ENCODE assay signal across 25 cellular contexts in genomic region chr12:71666259-71666658, GRCh38. TPM values are rescaled to one million over a fixed set of nuclear protein-coding genes. Genes with fewer than 3 reads are reported as not detected.
DNase-seq lines count a peak whose midpoint lies in the region; ATAC-seq, FAIRE-seq and TF ChIP-seq lines count a peak whose summit lies in the region.
"Had no signal": no experiment of that assay in that cellular context is flagged by ENCODE, and none has a peak within 500 bp of the region (broad histone marks: within the 10 kb centered on the region; RNA-seq: fewer than 3 reads in every experiment).

No MANE protein-coding gene starts in this region.

- H3K4me1 ChIP-seq in OCI-LY1 (ENCODE audit: insufficient read depth, low read length, severe bottlenecking): peaks cover 26% of the 10 kb centered on the region
- H3K4me1 ChIP-seq in K562 (replicated peaks in 1 of 2; ENCODE audit: control insufficient read depth in 2 of 2, insufficient read depth in 2 of 2, low read length in 2 of 2): peaks cover 8 to 15% of the 10 kb centered on the region in 2 experiments; a peak in 3 of 5 replicates
- peaks cover 6 to 33% (median 23%) of the 10 kb centered on the region in 4 donors for H3K4me1 ChIP-seq in stomach
- H3K4me1 ChIP-seq: foreskin keratinocyte had no signal

- ATAC-seq in stimulated activated naive CD8-positive, alpha-beta T cell treated with anti-CD3 and anti-CD28 coated beads, Interleukin-15, Interleukin-2, amounts not matched to agents 100 U/mL and 50 U/mL, for 24 hours: no peak
- no peak for ATAC-seq in K562
- no peak for ATAC-seq in stimulated activated naive CD8-positive, alpha-beta T cell treated with anti-CD3 and anti-CD28 coated beads, Interleukin-15, amount 100 ng/mL, for 72 hours
- ATAC-seq in GM19455 (IDR thresholded peaks at IDR 0.05; ENCODE audit: unreplicated experiment): no peak
- ATAC-seq: foreskin keratinocyte, Panc1 had no signal

- H2AFZ ChIP-seq in OCI-LY1 (ENCODE audit: low read length): no peak overlapping the region
- no peak overlapping the region for H2AFZ ChIP-seq in K562 (ENCODE audit: low read depth, low read length)

- H3K4me2 ChIP-seq in OCI-LY1 (ENCODE audit: low read length) (peak overlapping the region; percentile 95), K562 (ENCODE audit: insufficient read depth, low read length) (peak overlapping the region; percentile 94; the same call in 1 of the 2 replicates)

- FAIRE-seq in K562 (lab: Jason Lieb, UNC): no peak
- FAIRE-seq: GM18507 had no signal

- no peak overlapping the region for H3K4me3 ChIP-seq in OCI-LY1 (ENCODE audit: low read depth, low read length, poor library complexity, severe bottlenecking)
- peak overlapping the region; percentile 85; the same call in 1 of the 2 replicates for H3K4me3 ChIP-seq in K562
- no peak overlapping the region for H3K4me3 ChIP-seq in stomach
- H3K4me3 ChIP-seq: breast epithelium had no signal

- H3K9ac ChIP-seq in OCI-LY1 (ENCODE audit: low read length): no peak overlapping the region
- H3K9ac ChIP-seq in K562 (ENCODE audit: insufficient read depth in 1 of 2, low read depth in 2 of 2, low read length in 2 of 2): peak overlapping the region; percentile 43 to 96; a peak in 2 of 4 replicates

- H3K9me2 ChIP-seq in OCI-LY1 (ENCODE audit: low read depth, low read length): no peaks in the 10 kb centered on the region

- intact Hi-C loops in K562 (cut with micrococcal nuclease) (no loop called here), stomach (cut with DNase I; ENCODE audit: low total_unique reads) (no loop called here)

- H3K4me1 Mint-ChIP-seq in stimulated activated naive CD8-positive, alpha-beta T cell treated with anti-CD3 and anti-CD28 coated beads, Interleukin-15, Interleukin-2, amounts not matched to agents 100 ng/mL and 50 ng/mL, for 24 hours (ENCODE audit: low read depth): peaks cover 29% of the 10 kb centered on the region
- H3K4me1 Mint-ChIP-seq in stimulated activated naive CD8-positive, alpha-beta T cell treated with anti-CD3 and anti-CD28 coated beads, Interleukin-15, amount 100 ng/mL, for 72 hours: peaks cover 39% of the 10 kb centered on the region
- peaks cover 29% of the 10 kb centered on the region for H3K4me1 Mint-ChIP-seq in nephron progenitor cell

- no peaks in the 10 kb centered on the region for H3K27me3 ChIP-seq in OCI-LY1 (ENCODE audit: insufficient read depth, low read length)
- H3K27me3 ChIP-seq in K562 (ENCODE audit: control insufficient read depth in 2 of 2, insufficient read depth in 2 of 2, low read length in 2 of 2): no peaks in the 10 kb centered on the region
- no peaks in the 10 kb centered on the region for H3K27me3 ChIP-seq in stomach
- H3K27me3 ChIP-seq: breast epithelium, foreskin keratinocyte, upper lobe of left lung had no signal

- H3K27ac Mint-ChIP-seq in stimulated activated naive CD8-positive, alpha-beta T cell treated with anti-CD3 and anti-CD28 coated beads, Interleukin-15, Interleukin-2, amounts not matched to agents 100 ng/mL and 50 ng/mL, for 24 hours: peak overlapping the region; percentile 99
- peak overlapping the region in 1 of 2 donors; percentile 100 for H3K27ac Mint-ChIP-seq in stimulated activated naive CD8-positive, alpha-beta T cell treated with anti-CD3 and anti-CD28 coated beads, Interleukin-15, amount 100 ng/mL, for 72 hours
- no peak overlapping the region for H3K27ac Mint-ChIP-seq in nephron progenitor cell
- H3K27ac Mint-ChIP-seq: memory B cell had no signal

- no peaks in the 10 kb centered on the region for H3K9me3 ChIP-seq in OCI-LY1 (ENCODE audit: low read length)
- no peaks in the 10 kb centered on the region for H3K9me3 ChIP-seq in K562 (replicated peaks; ENCODE audit: control insufficient read depth, insufficient read depth, low read depth, low read length)
- no peaks in the 10 kb centered on the region for H3K9me3 ChIP-seq in stomach
- H3K9me3 ChIP-seq: breast epithelium, upper lobe of left lung had no signal

- TF ChIP-seq CTCF in OCI-LY1 (IDR thresholded peaks at IDR 0.05; ENCODE audit: low read length) (no peak), K562 (IDR thresholded peaks at IDR 0.05 in 2 of 3, conservative IDR thresholded peaks at IDR 0.05 in 1 of 3; ENCODE audit: insufficient read depth in 2 of 3, low read depth in 1 of 3, low read length in 3 of 3) (no peak), nephron progenitor cell (IDR thresholded peaks at IDR 0.05) (no peak), stomach (IDR thresholded peaks at IDR 0.05) (no peak)

- in situ Hi-C loops in K562 (cut with MboI): no loop called here

- H3K36me3 ChIP-seq in OCI-LY1 (ENCODE audit: insufficient read depth, low read length): no peaks in the 10 kb centered on the region; the same call in 1 of the 2 replicates
- H3K36me3 ChIP-seq in K562 (ENCODE audit: control insufficient read depth, insufficient read depth, low read length): peaks cover 3% of the 10 kb centered on the region; the same call in 1 of the 3 replicates
- H3K36me3 ChIP-seq in stomach: no peaks in the 10 kb centered on the region
- H3K36me3 ChIP-seq: breast epithelium, upper lobe of left lung had no signal

- peaks cover 24% of the 10 kb centered on the region for H3K36me3 Mint-ChIP-seq in stimulated activated naive CD8-positive, alpha-beta T cell treated with anti-CD3 and anti-CD28 coated beads, Interleukin-15, Interleukin-2, amounts not matched to agents 100 ng/mL and 50 ng/mL, for 24 hours (ENCODE audit: low read depth)
- peaks cover 27% of the 10 kb centered on the region for H3K36me3 Mint-ChIP-seq in nephron progenitor cell (ENCODE audit: low read depth)

- POLR2A ChIA-PET in K562 (lab: Yijun Ruan, JAX): interaction anchor here (0.9 to 3.8 kb wide), 4 partner anchors 9 to 81 kb away, joined by 3 to 16 read pairs (median 10); no protein-coding TSS in a partner anchor

- WGBS in K562 (ENCODE audit: insufficient coverage, low coverage, missing lambda C conversion rate): 89% methylated on average over 4 of the region's 5 CpGs
- WGBS in stomach, 5 donors: 92 to 99% (median 96%) methylated on average over 5 of the region's 5 CpGs

- DNase-seq in stimulated activated naive CD8-positive, alpha-beta T cell treated with anti-CD3 and anti-CD28 coated beads, Interleukin-15, Interleukin-2, amounts not matched to agents 100 U/mL and 50 U/mL, for 24 hours: no peak
- DNase-seq in K562 (ENCODE audit: extremely low read depth in 1 of 4, low spot score in 3 of 4) (no peak), nephron progenitor cell (no peak), stomach (no peak)
- DNase-seq in stimulated activated naive CD8-positive, alpha-beta T cell treated with anti-CD3 and anti-CD28 coated beads, Interleukin-15, amount 100 ng/mL, for 72 hours: no peak
- DNase-seq: activated CD4-positive, alpha-beta T cell treated with anti-CD3 and anti-CD28 coated beads for 1 hour; activated CD8-positive, alpha-beta memory T cell treated with anti-CD3 and anti-CD28 coated beads, Interleukin-2, amount 50 U/mL, for 4 hours; dermis blood vessel endothelial cell; EL; foreskin keratinocyte; GOT3; kidney glomerular epithelial cell; NCI-H2171 treated with DMSO at 0.1 percent for 48 hours; NCI-H774; stimulated activated CD4-positive, alpha-beta T cell treated with anti-CD3 and anti-CD28 coated beads, Interleukin-1b, Interleukin-23, amount 100 ng/mL, for 48 hours; T1000; upper lobe of left lung had no signal

- H4K20me1 ChIP-seq in OCI-LY1 (ENCODE audit: insufficient read depth, low read length) (0 out of 2 replicates have a peak, but pooled peaks cover 2% of the 10 kb centered on the region), K562 (replicated peaks; ENCODE audit: control insufficient read depth, insufficient read depth, low read length) (peaks cover 17% of the 10 kb centered on the region)

- TF ChIP-seq RAD21 in K562 (CRISPR knock-in tag; conservative IDR thresholded peaks at IDR 0.05 in 1 of 2, IDR thresholded peaks at IDR 0.05 in 1 of 2): no peak

- TF ChIP-seq POLR2A in K562 (conservative IDR thresholded peaks at IDR 0.05): no peak
- no peak for TF ChIP-seq POLR2A in stomach (IDR thresholded peaks at IDR 0.05)

- no peak overlapping the region for H3K27ac ChIP-seq in OCI-LY1 (ENCODE audit: low read depth, low read length, poor library complexity, severe bottlenecking)
- no peak overlapping the region for H3K27ac ChIP-seq in K562 (ENCODE audit: extremely low read depth, low read depth, low read length)
- H3K27ac ChIP-seq in stomach: peak overlapping the region in 1 of 5 donors; percentile 98
- H3K27ac ChIP-seq: breast epithelium, epithelial cell of prostate, foreskin keratinocyte had no signal

- no peaks in the 10 kb centered on the region for H3K9me3 Mint-ChIP-seq in stimulated activated naive CD8-positive, alpha-beta T cell treated with anti-CD3 and anti-CD28 coated beads, Interleukin-15, Interleukin-2, amounts not matched to agents 100 ng/mL and 50 ng/mL, for 24 hours
- peaks cover 7 to 9% of the 10 kb centered on the region in 2 donors for H3K9me3 Mint-ChIP-seq in stimulated activated naive CD8-positive, alpha-beta T cell treated with anti-CD3 and anti-CD28 coated beads, Interleukin-15, amount 100 ng/mL, for 72 hours
- peaks cover 3% of the 10 kb centered on the region for H3K9me3 Mint-ChIP-seq in nephron progenitor cell
- H3K9me3 Mint-ChIP-seq: memory B cell had no signal

- peaks cover 37% of the 10 kb centered on the region for H3K79me2 ChIP-seq in OCI-LY1 (ENCODE audit: insufficient read depth, low read length)
- H3K79me2 ChIP-seq in K562 (ENCODE audit: control insufficient read depth, insufficient read depth, low read length): peaks cover 56% of the 10 kb centered on the region

- H3K27me3 Mint-ChIP-seq in stimulated activated naive CD8-positive, alpha-beta T cell treated with anti-CD3 and anti-CD28 coated beads, Interleukin-15, Interleukin-2, amounts not matched to agents 100 ng/mL and 50 ng/mL, for 24 hours: no peaks in the 10 kb centered on the region
- H3K27me3 Mint-ChIP-seq in stimulated activated naive CD8-positive, alpha-beta T cell treated with anti-CD3 and anti-CD28 coated beads, Interleukin-15, amount 100 ng/mL, for 72 hours: no peaks in the 10 kb centered on the region
- no peaks in the 10 kb centered on the region for H3K27me3 Mint-ChIP-seq in nephron progenitor cell (ENCODE audit: low read depth, poor library complexity)
- H3K27me3 Mint-ChIP-seq: memory B cell had no signal

- CTCF ChIA-PET in K562 (lab: Yijun Ruan, JAX; ENCODE audit: low intra/inter-chr PET ratio): no interaction called here

- no peak for TF ChIP-seq EP300 in K562 (IDR thresholded peaks at IDR 0.05; ENCODE audit: low read length)
- no peak for TF ChIP-seq EP300 in stomach (IDR thresholded peaks at IDR 0.05)

- no TSS peak for BruUV-seq in K562 (replicated peaks; lab: Mats Ljungman, UMichigan)

- peak overlapping the region; percentile 97 for H3K4me3 Mint-ChIP-seq in stimulated activated naive CD8-positive, alpha-beta T cell treated with anti-CD3 and anti-CD28 coated beads, Interleukin-15, Interleukin-2, amounts not matched to agents 100 ng/mL and 50 ng/mL, for 24 hours
- H3K4me3 Mint-ChIP-seq in stimulated activated naive CD8-positive, alpha-beta T cell treated with anti-CD3 and anti-CD28 coated beads, Interleukin-15, amount 100 ng/mL, for 72 hours: peak overlapping the region; percentile 99
- no peak overlapping the region for H3K4me3 Mint-ChIP-seq in nephron progenitor cell

- H3K9me1 ChIP-seq in K562 (ENCODE audit: control insufficient read depth, insufficient read depth, low read length): no peaks in the 10 kb centered on the region

- no peaks in the 10 kb centered on the region for H3F3A ChIP-seq in OCI-LY1 (ENCODE audit: insufficient read depth, low read length)

RNA-seq across cellular contexts. Expression of gene THAP2, which starts 2.2 kb away (rescaled TPM):
- 8.2 and 11.8 TPM in 2 replicates for total RNA-seq in K562 (2011; cell fraction: chromatin; rRNA removed; ENCODE audit: low replicate concordance)
- 5.0 TPM in 2 replicates for total RNA-seq in K562 (2011; cell fraction: nucleolus; rRNA removed)
- 9.3 and 13.7 TPM in 2 replicates for total RNA-seq in K562 (2011; cell fraction: nucleoplasm; rRNA removed)
- 1.8 and 3.2 TPM in 2 replicates for total RNA-seq in K562 (2014; rRNA removed)
- total RNA-seq in K562 (2014; rRNA removed; fragmentation: Illumina TruSeq; extraction: Trizol): 6.4 and 8.1 TPM in 2 replicates
- 6.2 and 7.3 TPM in 2 replicates for total RNA-seq in K562 (2015; rRNA removed; fragmentation: Illumina TruSeq; extraction: Trizol)
- total RNA-seq in K562 (2021): 4.0 and 5.7 TPM in 2 replicates
- polyA plus RNA-seq in K562 (2011; rRNA removed): 7.3 and 8.0 TPM in 2 replicates
- 0.83 and 2.1 TPM in 2 replicates for polyA plus RNA-seq in K562 (2011; cell fraction: cytosol; rRNA removed)
- 5.1 and 5.5 TPM in 2 replicates for polyA plus RNA-seq in K562 (2011; cell fraction: nucleus; rRNA removed)
- 3.6 and 4.9 TPM in 2 replicates for polyA plus RNA-seq in K562 (2012)
- 6.0 and 6.8 TPM in 2 replicates for polyA plus RNA-seq in K562 (2014; fragmentation: Illumina TruSeq; extraction: Trizol)
- 10 to 100 TPM; 16.8 to 18.9 TPM for polyA plus RNA-seq in K562 (2014; fragmentation: Nextera tagmentation; extraction: Ambion mirVana)
- polyA plus RNA-seq in K562 (2014; rRNA removed): 5.6 and 8.4 TPM in 2 replicates
- 3.1 and 5.8 TPM in 2 replicates for polyA minus RNA-seq in K562 (2011; rRNA and poly(A)+ RNA removed)
- 0.55 and 1.1 TPM in 2 replicates for polyA minus RNA-seq in K562 (2011; cell fraction: cytosol; rRNA and poly(A)+ RNA removed)
- 6.7 and 14.9 TPM in 2 replicates for polyA minus RNA-seq in K562 (2011; cell fraction: nucleus; rRNA and poly(A)+ RNA removed)
- total RNA-seq in stomach: 1 to 10 TPM in 3 of 5 donors, under 1 TPM in 1, not detected in 1; 0.87 to 4.3 (median 3.0) TPM
- polyA plus RNA-seq in stomach: 1 to 10 TPM in 2 of 3 donors, under 1 TPM in 1; 0.87 to 3.8 (median 1.8) TPM

RNA-seq across cellular contexts. Expression of gene ZFC3H1, which starts 2.6 kb away (rescaled TPM):
- 104 and 486 TPM in 2 replicates for total RNA-seq in K562 (2011; cell fraction: chromatin; rRNA removed; ENCODE audit: low replicate concordance)
- total RNA-seq in K562 (2011; cell fraction: nucleolus; rRNA removed): 44.4 and 56.6 TPM in 2 replicates
- 103 and 125 TPM in 2 replicates for total RNA-seq in K562 (2011; cell fraction: nucleoplasm; rRNA removed)
- total RNA-seq in K562 (2014; rRNA removed): 19.4 and 20.9 TPM in 2 replicates
- 21.5 and 21.7 TPM in 2 replicates for total RNA-seq in K562 (2014; rRNA removed; fragmentation: Illumina TruSeq; extraction: Trizol)
- total RNA-seq in K562 (2015; rRNA removed; fragmentation: Illumina TruSeq; extraction: Trizol): 20.8 and 22.1 TPM in 2 replicates
- total RNA-seq in K562 (2021): 30.4 and 35.8 TPM in 2 replicates
- polyA plus RNA-seq in K562 (2011; rRNA removed): 80.5 and 89.5 TPM in 2 replicates
- polyA plus RNA-seq in K562 (2011; cell fraction: cytosol; rRNA removed): 11.3 and 34.8 TPM in 2 replicates
- polyA plus RNA-seq in K562 (2011; cell fraction: nucleus; rRNA removed): 133 and 257 TPM in 2 replicates
- polyA plus RNA-seq in K562 (2012): 18.2 and 37.0 TPM in 2 replicates
- polyA plus RNA-seq in K562 (2014; fragmentation: Illumina TruSeq; extraction: Trizol): 43.5 and 74.9 TPM in 2 replicates
- 10 to 100 TPM; 14.8 to 16.7 TPM for polyA plus RNA-seq in K562 (2014; fragmentation: Nextera tagmentation; extraction: Ambion mirVana)
- 57.6 and 63.2 TPM in 2 replicates for polyA plus RNA-seq in K562 (2014; rRNA removed)
- polyA minus RNA-seq in K562 (2011; rRNA and poly(A)+ RNA removed): 49.3 and 70.4 TPM in 2 replicates
- 16.2 and 21.0 TPM in 2 replicates for polyA minus RNA-seq in K562 (2011; cell fraction: cytosol; rRNA and poly(A)+ RNA removed)
- 82.8 and 167 TPM in 2 replicates for polyA minus RNA-seq in K562 (2011; cell fraction: nucleus; rRNA and poly(A)+ RNA removed)
- total RNA-seq in stomach: 100 to 1,000 TPM; 110 to 574 (median 155) TPM
- 10 to 100 TPM in 1 of 3 donors, 1 to 10 TPM in 2; 4.9 to 24.3 (median 6.2) TPM for polyA plus RNA-seq in stomach

RNA-seq across cellular contexts. Expression of gene TMEM19, which starts 19.6 kb away (rescaled TPM):
- total RNA-seq in K562 (2011; cell fraction: chromatin; rRNA removed; ENCODE audit: low replicate concordance): 14.9 and 22.9 TPM in 2 replicates
- total RNA-seq in K562 (2011; cell fraction: nucleolus; rRNA removed): 20.0 and 30.4 TPM in 2 replicates
- 22.7 and 25.7 TPM in 2 replicates for total RNA-seq in K562 (2011; cell fraction: nucleoplasm; rRNA removed)
- total RNA-seq in K562 (2014; rRNA removed): 11.5 and 12.4 TPM in 2 replicates
- 17.2 and 20.6 TPM in 2 replicates for total RNA-seq in K562 (2014; rRNA removed; fragmentation: Illumina TruSeq; extraction: Trizol)
- 20.7 and 24.2 TPM in 2 replicates for total RNA-seq in K562 (2015; rRNA removed; fragmentation: Illumina TruSeq; extraction: Trizol)
- total RNA-seq in K562 (2021): 14.1 and 15.7 TPM in 2 replicates
- polyA plus RNA-seq in K562 (2011; rRNA removed): 15.8 and 20.7 TPM in 2 replicates
- 6.9 and 18.4 TPM in 2 replicates for polyA plus RNA-seq in K562 (2011; cell fraction: cytosol; rRNA removed)
- 4.9 and 11.2 TPM in 2 replicates for polyA plus RNA-seq in K562 (2011; cell fraction: nucleus; rRNA removed)
- 9.6 and 13.6 TPM in 2 replicates for polyA plus RNA-seq in K562 (2012)
- polyA plus RNA-seq in K562 (2014; fragmentation: Illumina TruSeq; extraction: Trizol): 8.2 and 8.8 TPM in 2 replicates
- polyA plus RNA-seq in K562 (2014; fragmentation: Nextera tagmentation; extraction: Ambion mirVana): 10 to 100 TPM; 17.8 to 18.4 TPM
- 10.5 and 15.5 TPM in 2 replicates for polyA plus RNA-seq in K562 (2014; rRNA removed)
- 41.7 and 52.2 TPM in 2 replicates for polyA minus RNA-seq in K562 (2011; rRNA and poly(A)+ RNA removed)
- polyA minus RNA-seq in K562 (2011; cell fraction: cytosol; rRNA and poly(A)+ RNA removed): 6.5 and 15.3 TPM in 2 replicates
- polyA minus RNA-seq in K562 (2011; cell fraction: nucleus; rRNA and poly(A)+ RNA removed): 7.4 and 10.6 TPM in 2 replicates
- total RNA-seq in stomach: 10 to 100 TPM in 3 of 5 donors, 1 to 10 TPM in 2; 7.6 to 80.5 (median 11.6) TPM
- polyA plus RNA-seq in stomach: 10 to 100 TPM in 2 of 3 donors, 1 to 10 TPM in 1; 8.5 to 11.8 (median 10.7) TPM
